In genomic region chr2:120044336-120044735, GRCh38 we compare ENCODE assay signal across 26 cellular contexts.
"Had no signal": no experiment of that assay in that cellular context is flagged by ENCODE, and none has a peak within 500 bp of the region (broad histone marks: within the 10 kb centered on the region; RNA-seq: fewer than 3 reads in every experiment).

No MANE protein-coding gene starts in this region.

- H3K27ac Mint-ChIP-seq: dendritic cell treated with granulocyte-macrophage colony-stimulating factor and Interleukin-4, amounts not matched to agents 40 ng/mL and 50 ng/mL, for 4 days; immature natural killer cell; nephron; type B pancreatic cell had no signal

- H3K4me1 ChIP-seq: colonic mucosa, esophagus squamous epithelium, prostate gland had no signal

- DNase-seq: colonic mucosa; effector memory CD4-positive, alpha-beta T cell; erythroblast; esophagus squamous epithelium; foreskin melanocyte; hypothalamus; immature natural killer cell; left ventricle myocardium superior; lower lobe of right lung; nucleus accumbens; stimulated activated CD4-positive, alpha-beta T cell treated with anti-CD3 and anti-CD28 coated beads, Interleukin-12 subunit alpha, Interleukin-12 subunit beta, amount 100 ng/mL, for 4 hours; stimulated activated CD4-positive, alpha-beta T cell treated with anti-CD3 and anti-CD28 coated beads, Interleukin-1b, Interleukin-23, amount 100 ng/mL, for 48 hours; stimulated activated CD4-positive, alpha-beta T cell treated with anti-CD3 and anti-CD28 coated beads, Interleukin-4, amount 100 ng/mL, for 1 hour; stimulated activated CD8-positive, alpha-beta memory T cell treated with anti-CD3 and anti-CD28 coated beads, Interleukin-4, amount 100 ng/mL, for 48 hours; stimulated activated naive CD8-positive, alpha-beta T cell treated with anti-CD3 and anti-CD28 coated beads, Interleukin-15, Interleukin-2, amounts not matched to agents 100 U/mL and 50 U/mL, for 24 hours; substantia nigra; testis; tibial artery had no signal

- H3K27me3 ChIP-seq: colonic mucosa, esophagus squamous epithelium, right atrium auricular region, testis, tibial artery had no signal

- H3K9me3 ChIP-seq: colonic mucosa, esophagus squamous epithelium, lower lobe of right lung, prostate gland, testis had no signal

- H3K27me3 Mint-ChIP-seq: dendritic cell treated with granulocyte-macrophage colony-stimulating factor and Interleukin-4, amounts not matched to agents 40 ng/mL and 50 ng/mL, for 4 days; type B pancreatic cell had no signal

- H3K4me1 Mint-ChIP-seq: nephron had no signal

- FAIRE-seq: keratinocyte had no signal

- H3K4me3 ChIP-seq: colonic mucosa, esophagus squamous epithelium, lower lobe of right lung, prostate gland, right atrium auricular region, smooth muscle cell, testis, tibial artery had no signal

- ATAC-seq: left ventricle myocardium superior; lower lobe of right lung; sciatic nerve; stimulated activated naive CD8-positive, alpha-beta T cell treated with anti-CD3 and anti-CD28 coated beads, Interleukin-15, Interleukin-2, amounts not matched to agents 100 U/mL and 50 U/mL, for 24 hours had no signal

- H3K27ac ChIP-seq: colonic mucosa, esophagus squamous epithelium, lower lobe of right lung, prostate gland, right atrium auricular region, testis, tibial artery had no signal

- H3K4me2 ChIP-seq: smooth muscle cell had no signal

- H3K4me3 Mint-ChIP-seq: dendritic cell treated with granulocyte-macrophage colony-stimulating factor and Interleukin-4, amounts not matched to agents 40 ng/mL and 50 ng/mL, for 4 days; immature natural killer cell; nephron; type B pancreatic cell had no signal

- H3K36me3 ChIP-seq: colonic mucosa, prostate gland, right atrium auricular region had no signal
